Comparison of ENCODE assay signal across 1 cellular context in the genomic region with DNA sequence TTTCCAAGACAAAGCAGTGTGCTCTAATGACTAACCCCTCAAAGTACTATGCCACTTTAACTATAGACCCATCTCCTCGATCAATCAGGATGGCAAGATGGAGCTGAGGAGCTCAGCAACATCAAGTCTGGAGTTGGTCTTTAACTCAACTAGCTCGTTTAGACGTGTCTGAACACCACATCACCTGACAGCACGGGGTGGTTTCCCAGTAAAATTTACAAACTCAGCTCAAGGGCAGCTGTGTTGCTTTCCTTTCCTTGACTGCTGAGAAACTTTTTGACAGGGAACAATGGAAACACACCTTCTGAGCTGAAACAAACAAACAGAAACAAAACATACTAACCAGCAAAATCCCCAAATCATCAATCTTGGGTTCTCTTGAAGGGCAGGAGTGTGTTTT.
TF ChIP-seq lines count a peak whose summit lies in the region.

No MANE protein-coding gene starts in this region.

TF ChIP-seq in GM23338, 12 proteins besides CTCF, POLR2A, EP300 and RAD21 (continued from another document):
- TF ChIP-seq, protein P1, sequence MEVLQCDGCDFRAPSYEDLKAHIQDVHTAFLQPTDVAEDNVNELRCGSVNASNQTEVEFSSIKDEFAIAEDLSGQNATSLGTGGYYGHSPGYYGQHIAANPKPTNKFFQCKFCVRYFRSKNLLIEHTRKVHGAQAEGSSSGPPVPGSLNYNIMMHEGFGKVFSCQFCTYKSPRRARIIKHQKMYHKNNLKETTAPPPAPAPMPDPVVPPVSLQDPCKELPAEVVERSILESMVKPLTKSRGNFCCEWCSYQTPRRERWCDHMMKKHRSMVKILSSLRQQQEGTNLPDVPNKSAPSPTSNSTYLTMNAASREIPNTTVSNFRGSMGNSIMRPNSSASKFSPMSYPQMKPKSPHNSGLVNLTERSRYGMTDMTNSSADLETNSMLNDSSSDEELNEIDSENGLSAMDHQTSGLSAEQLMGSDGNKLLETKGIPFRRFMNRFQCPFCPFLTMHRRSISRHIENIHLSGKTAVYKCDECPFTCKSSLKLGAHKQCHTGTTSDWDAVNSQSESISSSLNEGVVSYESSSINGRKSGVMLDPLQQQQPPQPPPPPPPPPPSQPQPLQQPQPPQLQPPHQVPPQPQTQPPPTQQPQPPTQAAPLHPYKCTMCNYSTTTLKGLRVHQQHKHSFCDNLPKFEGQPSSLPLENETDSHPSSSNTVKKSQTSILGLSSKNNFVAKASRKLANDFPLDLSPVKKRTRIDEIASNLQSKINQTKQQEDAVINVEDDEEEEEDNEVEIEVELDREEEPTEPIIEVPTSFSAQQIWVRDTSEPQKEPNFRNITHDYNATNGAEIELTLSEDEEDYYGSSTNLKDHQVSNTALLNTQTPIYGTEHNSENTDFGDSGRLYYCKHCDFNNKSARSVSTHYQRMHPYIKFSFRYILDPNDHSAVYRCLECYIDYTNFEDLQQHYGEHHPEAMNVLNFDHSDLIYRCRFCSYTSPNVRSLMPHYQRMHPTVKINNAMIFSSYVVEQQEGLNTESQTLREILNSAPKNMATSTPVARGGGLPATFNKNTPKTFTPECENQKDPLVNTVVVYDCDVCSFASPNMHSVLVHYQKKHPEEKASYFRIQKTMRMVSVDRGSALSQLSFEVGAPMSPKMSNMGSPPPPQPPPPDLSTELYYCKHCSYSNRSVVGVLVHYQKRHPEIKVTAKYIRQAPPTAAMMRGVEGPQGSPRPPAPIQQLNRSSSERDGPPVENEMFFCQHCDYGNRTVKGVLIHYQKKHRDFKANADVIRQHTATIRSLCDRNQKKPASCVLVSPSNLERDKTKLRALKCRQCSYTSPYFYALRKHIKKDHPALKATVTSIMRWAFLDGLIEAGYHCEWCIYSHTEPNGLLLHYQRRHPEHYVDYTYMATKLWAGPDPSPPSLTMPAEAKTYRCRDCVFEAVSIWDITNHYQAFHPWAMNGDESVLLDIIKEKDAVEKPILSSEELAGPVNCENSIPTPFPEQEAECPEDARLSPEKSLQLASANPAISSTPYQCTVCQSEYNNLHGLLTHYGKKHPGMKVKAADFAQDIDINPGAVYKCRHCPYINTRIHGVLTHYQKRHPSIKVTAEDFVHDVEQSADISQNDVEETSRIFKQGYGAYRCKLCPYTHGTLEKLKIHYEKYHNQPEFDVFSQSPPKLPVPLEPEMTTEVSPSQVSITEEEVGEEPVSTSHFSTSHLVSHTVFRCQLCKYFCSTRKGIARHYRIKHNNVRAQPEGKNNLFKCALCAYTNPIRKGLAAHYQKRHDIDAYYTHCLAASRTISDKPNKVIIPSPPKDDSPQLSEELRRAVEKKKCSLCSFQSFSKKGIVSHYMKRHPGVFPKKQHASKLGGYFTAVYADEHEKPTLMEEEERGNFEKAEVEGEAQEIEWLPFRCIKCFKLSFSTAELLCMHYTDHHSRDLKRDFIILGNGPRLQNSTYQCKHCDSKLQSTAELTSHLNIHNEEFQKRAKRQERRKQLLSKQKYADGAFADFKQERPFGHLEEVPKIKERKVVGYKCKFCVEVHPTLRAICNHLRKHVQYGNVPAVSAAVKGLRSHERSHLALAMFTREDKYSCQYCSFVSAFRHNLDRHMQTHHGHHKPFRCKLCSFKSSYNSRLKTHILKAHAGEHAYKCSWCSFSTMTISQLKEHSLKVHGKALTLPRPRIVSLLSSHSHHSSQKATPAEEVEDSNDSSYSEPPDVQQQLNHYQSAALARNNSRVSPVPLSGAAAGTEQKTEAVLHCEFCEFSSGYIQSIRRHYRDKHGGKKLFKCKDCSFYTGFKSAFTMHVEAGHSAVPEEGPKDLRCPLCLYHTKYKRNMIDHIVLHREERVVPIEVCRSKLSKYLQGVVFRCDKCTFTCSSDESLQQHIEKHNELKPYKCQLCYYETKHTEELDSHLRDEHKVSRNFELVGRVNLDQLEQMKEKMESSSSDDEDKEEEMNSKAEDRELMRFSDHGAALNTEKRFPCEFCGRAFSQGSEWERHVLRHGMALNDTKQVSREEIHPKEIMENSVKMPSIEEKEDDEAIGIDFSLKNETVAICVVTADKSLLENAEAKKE (CRISPR knock-in tag; IDR thresholded peaks at IDR 0.05), result no peak
- TF ChIP-seq EZH2phosphoT487 (IDR thresholded peaks at IDR 0.05; ENCODE audit: unreplicated experiment), result no peak
- TF ChIP-seq JUNB (IDR thresholded peaks at IDR 0.05; ENCODE audit: unreplicated experiment), result no peak
- no peak for TF ChIP-seq ZNF331 (CRISPR knock-in tag; IDR thresholded peaks at IDR 0.05; ENCODE audit: low read depth)
- no peak for TF ChIP-seq EZH2 (IDR thresholded peaks at IDR 0.05; ENCODE audit: low read depth, unreplicated experiment)
- TF ChIP-seq ZNF114 (CRISPR knock-in tag; IDR thresholded peaks at IDR 0.05), result no peak
- no peak for TF ChIP-seq POLR2AphosphoS5 (IDR thresholded peaks at IDR 0.05; ENCODE audit: low read depth)
- TF ChIP-seq STAT1 (IDR thresholded peaks at IDR 0.05; ENCODE audit: unreplicated experiment), result no peak
TF ChIP-seq in GM23338: peak in this region for 0.
